6 cellular contexts compared by ENCODE assay signal in genomic region chr2:174390303-174390702, GRCh38. TPM values are rescaled to one million over a fixed set of nuclear protein-coding genes. Genes with fewer than 3 reads are reported as not detected.
"Had no signal": no experiment of that assay in that cellular context is flagged by ENCODE, and none has a peak within 500 bp of the region (broad histone marks: within the 10 kb centered on the region; RNA-seq: fewer than 3 reads in every experiment).

No MANE protein-coding gene starts in this region.

RNA-seq across cellular contexts. Expression of gene SP9, which starts 55.5 kb away (rescaled TPM):
- total RNA-seq: MCF 10A, NCI-H460, OCI-LY7, PC-9, Right ventricle myocardium inferior, RPMI7951 had no signal
